Comparison of ENCODE assay signal across 18 cellular contexts in the genomic region with DNA sequence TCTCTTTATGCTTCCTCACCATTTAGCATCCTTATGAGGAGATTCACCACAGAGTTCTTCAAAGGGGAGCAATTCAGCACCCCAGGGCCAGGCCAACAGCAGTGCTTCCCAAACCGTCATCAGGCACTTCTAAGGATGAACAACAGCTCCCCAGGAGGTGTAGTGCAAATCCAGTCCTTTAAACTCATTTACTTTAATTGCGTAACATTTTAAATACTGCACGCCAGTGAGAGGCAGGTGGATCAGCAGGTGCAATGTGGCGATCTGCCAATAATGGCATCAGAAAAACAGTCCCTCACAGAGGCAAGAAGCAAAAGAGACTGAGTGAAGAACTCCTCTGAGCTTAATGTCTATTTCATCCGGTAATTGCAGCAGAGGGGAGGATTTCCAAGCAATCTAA.
A peak's percentile ranks its signal among the peaks of the same experiment; 100 is the strongest.
DNase-seq lines count a peak whose midpoint lies in the region; ATAC-seq and TF ChIP-seq lines count a peak whose summit lies in the region.
"Had no signal": no experiment of that assay in that cellular context is flagged by ENCODE, and none has a peak within 500 bp of the region (broad histone marks: within the 10 kb centered on the region; RNA-seq: fewer than 3 reads in every experiment).

No MANE protein-coding gene starts in this region.

- TF ChIP-seq CTCF in brain microvascular endothelial cell (IDR thresholded peaks at IDR 0.05; ENCODE audit: low read depth, low read length, missing control alignments): no peak

- POLR2A ChIA-PET in HEK293T (lab: Yijun Ruan, JAX): no interaction called here

- in situ Hi-C loops in brain microvascular endothelial cell (cut with HindIII; ENCODE audit: low pct_ligation_motif_present, low sequenced_read_pairs): no loop called here

- no peaks in the 10 kb centered on the region for H3K36me3 ChIP-seq in brain microvascular endothelial cell (replicated peaks)
- H3K36me3 ChIP-seq: suprapubic skin had no signal

- DNase-seq in DMS53 (lab: John Stamatoyannopoulos, UW) (peak; percentile 80), NCI-H1417 treated with DMSO at 0.1 percent for 48 hours (lab: John Stamatoyannopoulos, UW) (peak; percentile 97), NCI-H2171 treated with DMSO at 0.1 percent for 48 hours (lab: John Stamatoyannopoulos, UW) (peak; percentile 48), SHP77 (lab: John Stamatoyannopoulos, UW) (peak; percentile 92 to 94), middle frontal gyrus (ENCODE audit: extremely low spot score, low spot score) (no peak), brain microvascular endothelial cell (no peak), HEK293T (ENCODE audit: extremely low spot score) (no peak)
- DNase-seq: dorsolateral prefrontal cortex; erythroblast; MM.1S; naive B cell; posterior cingulate gyrus; stimulated activated CD4-positive, alpha-beta T cell treated with anti-CD3 and anti-CD28 coated beads, Interleukin-4, amount 100 ng/mL, for 24 hours; stimulated activated CD8-positive, alpha-beta memory T cell treated with anti-CD3 and anti-CD28 coated beads, Interleukin-4, amount 100 ng/mL, for 48 hours had no signal

- CTCF ChIA-PET in HEK293T (lab: Yijun Ruan, JAX): no interaction called here

- no peaks in the 10 kb centered on the region for H3K27me3 ChIP-seq in brain microvascular endothelial cell (replicated peaks)
- H3K27me3 ChIP-seq: dorsolateral prefrontal cortex, suprapubic skin had no signal

- ATAC-seq in HG02870 (IDR thresholded peaks at IDR 0.05; ENCODE audit: unreplicated experiment): no peak

- no peak overlapping the region for H3K27ac ChIP-seq in brain microvascular endothelial cell
- H3K27ac ChIP-seq: dorsolateral prefrontal cortex, skin epidermis, suprapubic skin had no signal

- H3K4me3 ChIP-seq in brain microvascular endothelial cell (ENCODE audit: low read depth, low read length): no peak overlapping the region
- H3K4me3 ChIP-seq: dorsolateral prefrontal cortex, lung, skin epidermis, suprapubic skin had no signal

TF ChIP-seq in HEK293T, 16 proteins besides CTCF, POLR2A, EP300 and RAD21:
- TF ChIP-seq NFRKB (IDR thresholded peaks at IDR 0.05) (no peak), ARNT (IDR thresholded peaks at IDR 0.05) (no peak), L3MBTL2 (conservative IDR thresholded peaks at IDR 0.05) (no peak), FOXM1 (IDR thresholded peaks at IDR 0.05; ENCODE audit: borderline replicate concordance) (no peak), FOXK2 (IDR thresholded peaks at IDR 0.05) (no peak)
TF ChIP-seq in HEK293T: peak in this region for 0.

Comparison
In these comparisons a context has a peak if more than half of its experiments do, and no peak if none do; other contexts are left out.
1. DNase-seq: peak in DMS53 (single experiment), NCI-H1417 treated with DMSO at 0.1 percent for 48 hours (single experiment), NCI-H2171 treated with DMSO at 0.1 percent for 48 hours (single experiment) and SHP77 (2 of 2); none in middle frontal gyrus (single experiment), brain microvascular endothelial cell (single experiment) and HEK293T (single experiment).